In genomic region chr6:158559895-158560786, GRCh38 we compare ENCODE assay signal across 1 cellular context.
TF ChIP-seq lines count a peak whose summit lies in the region.

A gene with protein sequence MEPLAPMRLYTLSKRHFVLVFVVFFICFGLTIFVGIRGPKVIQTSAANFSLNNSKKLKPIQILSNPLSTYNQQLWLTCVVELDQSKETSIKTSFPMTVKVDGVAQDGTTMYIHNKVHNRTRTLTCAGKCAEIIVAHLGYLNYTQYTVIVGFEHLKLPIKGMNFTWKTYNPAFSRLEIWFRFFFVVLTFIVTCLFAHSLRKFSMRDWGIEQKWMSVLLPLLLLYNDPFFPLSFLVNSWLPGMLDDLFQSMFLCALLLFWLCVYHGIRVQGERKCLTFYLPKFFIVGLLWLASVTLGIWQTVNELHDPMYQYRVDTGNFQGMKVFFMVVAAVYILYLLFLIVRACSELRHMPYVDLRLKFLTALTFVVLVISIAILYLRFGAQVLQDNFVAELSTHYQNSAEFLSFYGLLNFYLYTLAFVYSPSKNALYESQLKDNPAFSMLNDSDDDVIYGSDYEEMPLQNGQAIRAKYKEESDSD (plus strand): TSS chr6:158560091. CDS start chr6:158560225, 134 bp downstream.

TF ChIP-seq in H1, 55 proteins besides CTCF, POLR2A, EP300 and RAD21 (continued from another document):
- TF ChIP-seq CHD7 (IDR thresholded peaks at IDR 0.05; ENCODE audit: insufficient replicate concordance, low read length): no peak
- no peak for TF ChIP-seq FOSL1 (IDR thresholded peaks at IDR 0.05; ENCODE audit: insufficient read depth, low read depth, low read length)
- no peak for TF ChIP-seq SP4 (IDR thresholded peaks at IDR 0.05; ENCODE audit: low read length)
- TF ChIP-seq SP1 (IDR thresholded peaks at IDR 0.05; ENCODE audit: low read depth, low read length): no peak
- peak; percentile 54; the same call in 1 of the 2 replicates for TF ChIP-seq SRF (IDR thresholded peaks at IDR 0.05; ENCODE audit: low read depth, low read length)
- TF ChIP-seq RNF2 (IDR thresholded peaks at IDR 0.05; ENCODE audit: borderline replicate concordance, low read depth, low read length, missing control alignments, poor library complexity, severe bottlenecking): no peak
- TF ChIP-seq SIN3A (conservative IDR thresholded peaks at IDR 0.05 in 1 of 2, IDR thresholded peaks at IDR 0.05 in 1 of 2; ENCODE audit: low read depth in 1 of 2, low read length in 2 of 2): peak in 1 of 2 experiments; percentile 91; a peak in 2 of 4 replicates
- TF ChIP-seq SUZ12 (IDR thresholded peaks at IDR 0.05; ENCODE audit: low read length): 0 out of 2 replicates have a peak, but pooled peaks have one; percentile 12
- TF ChIP-seq, protein P1, sequence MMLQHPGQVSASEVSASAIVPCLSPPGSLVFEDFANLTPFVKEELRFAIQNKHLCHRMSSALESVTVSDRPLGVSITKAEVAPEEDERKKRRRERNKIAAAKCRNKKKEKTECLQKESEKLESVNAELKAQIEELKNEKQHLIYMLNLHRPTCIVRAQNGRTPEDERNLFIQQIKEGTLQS (IDR thresholded peaks at IDR 0.05; ENCODE audit: insufficient read depth, low read depth, low read length): peak; percentile 98
- TF ChIP-seq, protein P2, sequence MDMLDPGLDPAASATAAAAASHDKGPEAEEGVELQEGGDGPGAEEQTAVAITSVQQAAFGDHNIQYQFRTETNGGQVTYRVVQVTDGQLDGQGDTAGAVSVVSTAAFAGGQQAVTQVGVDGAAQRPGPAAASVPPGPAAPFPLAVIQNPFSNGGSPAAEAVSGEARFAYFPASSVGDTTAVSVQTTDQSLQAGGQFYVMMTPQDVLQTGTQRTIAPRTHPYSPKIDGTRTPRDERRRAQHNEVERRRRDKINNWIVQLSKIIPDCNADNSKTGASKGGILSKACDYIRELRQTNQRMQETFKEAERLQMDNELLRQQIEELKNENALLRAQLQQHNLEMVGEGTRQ (IDR thresholded peaks at IDR 0.05; ENCODE audit: low read length): peak; percentile 97
- no peak for TF ChIP-seq TEAD4 (IDR thresholded peaks at IDR 0.05; ENCODE audit: low read depth, low read length)
- TF ChIP-seq GABPA (IDR thresholded peaks at IDR 0.05; ENCODE audit: borderline replicate concordance, insufficient read depth, low read length): no peak
- TF ChIP-seq MAFK (IDR thresholded peaks at IDR 0.05; ENCODE audit: low read depth, low read length): no peak
- TF ChIP-seq EGR1 (IDR thresholded peaks at IDR 0.05; ENCODE audit: borderline replicate concordance, low read depth, low read length): no peak
- TF ChIP-seq KDM4A (IDR thresholded peaks at IDR 0.05; ENCODE audit: low read depth, low read length, severe bottlenecking): peak; percentile 92
- TF ChIP-seq HDAC2 (IDR thresholded peaks at IDR 0.05; ENCODE audit: borderline replicate concordance in 1 of 2, low read depth in 2 of 2, low read length in 2 of 2): peak in 1 of 2 experiments; percentile 81; a peak in 2 of 4 replicates
- peak; percentile 37; the same call in 1 of the 2 replicates for TF ChIP-seq POLR2AphosphoS5 (IDR thresholded peaks at IDR 0.05; ENCODE audit: low read depth, low read length)
- TF ChIP-seq, protein P3, sequence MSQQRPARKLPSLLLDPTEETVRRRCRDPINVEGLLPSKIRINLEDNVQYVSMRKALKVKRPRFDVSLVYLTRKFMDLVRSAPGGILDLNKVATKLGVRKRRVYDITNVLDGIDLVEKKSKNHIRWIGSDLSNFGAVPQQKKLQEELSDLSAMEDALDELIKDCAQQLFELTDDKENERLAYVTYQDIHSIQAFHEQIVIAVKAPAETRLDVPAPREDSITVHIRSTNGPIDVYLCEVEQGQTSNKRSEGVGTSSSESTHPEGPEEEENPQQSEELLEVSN (IDR thresholded peaks at IDR 0.05): peak; percentile 38
- TF ChIP-seq SIRT6 (IDR thresholded peaks at IDR 0.05; ENCODE audit: low read length): no peak
- TF ChIP-seq NANOG (IDR thresholded peaks at IDR 0.05; ENCODE audit: insufficient read depth, low read depth, low read length, poor library complexity, severe bottlenecking): no peak
- no peak for TF ChIP-seq BACH1 (IDR thresholded peaks at IDR 0.05; ENCODE audit: low read length)
- TF ChIP-seq, protein P4, sequence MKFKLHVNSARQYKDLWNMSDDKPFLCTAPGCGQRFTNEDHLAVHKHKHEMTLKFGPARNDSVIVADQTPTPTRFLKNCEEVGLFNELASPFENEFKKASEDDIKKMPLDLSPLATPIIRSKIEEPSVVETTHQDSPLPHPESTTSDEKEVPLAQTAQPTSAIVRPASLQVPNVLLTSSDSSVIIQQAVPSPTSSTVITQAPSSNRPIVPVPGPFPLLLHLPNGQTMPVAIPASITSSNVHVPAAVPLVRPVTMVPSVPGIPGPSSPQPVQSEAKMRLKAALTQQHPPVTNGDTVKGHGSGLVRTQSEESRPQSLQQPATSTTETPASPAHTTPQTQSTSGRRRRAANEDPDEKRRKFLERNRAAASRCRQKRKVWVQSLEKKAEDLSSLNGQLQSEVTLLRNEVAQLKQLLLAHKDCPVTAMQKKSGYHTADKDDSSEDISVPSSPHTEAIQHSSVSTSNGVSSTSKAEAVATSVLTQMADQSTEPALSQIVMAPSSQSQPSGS (IDR thresholded peaks at IDR 0.05; ENCODE audit: low read length): no peak
- TF ChIP-seq MAX (IDR thresholded peaks at IDR 0.05): peak; percentile 87
- TF ChIP-seq SAP30 (IDR thresholded peaks at IDR 0.05; ENCODE audit: insufficient read depth, insufficient replicate concordance, low read length): no peak
- TF ChIP-seq CREB1 (IDR thresholded peaks at IDR 0.05): peak; percentile 97
- no peak for TF ChIP-seq KDM1A (IDR thresholded peaks at IDR 0.05; ENCODE audit: borderline replicate concordance, low read length)
- TF ChIP-seq TBP (IDR thresholded peaks at IDR 0.05; ENCODE audit: low read depth, low read length): peak; percentile 58; the same call in 1 of the 2 replicates
